ENCODE assay signal across 10 cellular contexts in genomic region chr12:3869860-3870259, GRCh38. TPM values are rescaled to one million over a fixed set of nuclear protein-coding genes. Genes with fewer than 3 reads are reported as not detected.
DNase-seq lines count a peak whose midpoint lies in the region; ATAC-seq and TF ChIP-seq lines count a peak whose summit lies in the region.
"Had no signal": no experiment of that assay in that cellular context is flagged by ENCODE, and none has a peak within 500 bp of the region (broad histone marks: within the 10 kb centered on the region; RNA-seq: fewer than 3 reads in every experiment).

No MANE protein-coding gene starts in this region.

- H3K27me3 ChIP-seq in BLaER1 treated with 17β-estradiol and CSF1 and Interleukin-3, amounts not matched to agents 10 nM and 100 nM, result no peaks in the 10 kb centered on the region
- H3K27me3 ChIP-seq in lower lobe of right lung (ENCODE audit: low read depth) (no peaks in the 10 kb centered on the region), sigmoid colon (no peaks in the 10 kb centered on the region)

- H3K27me3 Mint-ChIP-seq in IgD-negative memory B cell, result no peaks in the 10 kb centered on the region
- no peaks in the 10 kb centered on the region for H3K27me3 Mint-ChIP-seq in activated T-cell treated with anti-CD3 and anti-CD28 coated beads, Interleukin-2, amount 50 U/mL, for 72 hours (ENCODE audit: low read depth)

- no peak for TF ChIP-seq EP300 in sigmoid colon (IDR thresholded peaks at IDR 0.05)

- H3K36me3 Mint-ChIP-seq in IgD-negative memory B cell, result peaks cover 20% of the 10 kb centered on the region
- H3K36me3 Mint-ChIP-seq in activated T-cell treated with anti-CD3 and anti-CD28 coated beads, Interleukin-2, amount 50 U/mL, for 72 hours (ENCODE audit: insufficient read depth in 2 of 2), result peaks cover 13 to 28% of the 10 kb centered on the region in 2 donors

- intact Hi-C loops in lower lobe of right lung (cut with DNase I) (no loop called here), sigmoid colon (cut with DNase I) (loop anchor here (5.0 kb wide), 2 partner anchors 162 to 452 kb away; partner anchors contain the start of gene TIGAR)

- ATAC-seq in activated T-cell treated with anti-CD3 and anti-CD28 coated beads, Interleukin-2, amount 50 U/mL, for 72 hours (replicated peaks in 1 of 2), result peak in 1 of 2 donors; percentile 15
- ATAC-seq in lower lobe of right lung, result no peak
- no peak for ATAC-seq in HG02970 (IDR thresholded peaks at IDR 0.05; ENCODE audit: low FRiP score, unreplicated experiment)

- TF ChIP-seq CTCF in lower lobe of right lung (IDR thresholded peaks at IDR 0.05) (no peak), sigmoid colon (IDR thresholded peaks at IDR 0.05) (no peak)

- peaks cover 35 to 49% (median 46%) of the 10 kb centered on the region in 3 donors for H3K4me1 Mint-ChIP-seq in IgD-negative memory B cell
- H3K4me1 Mint-ChIP-seq in activated T-cell treated with anti-CD3 and anti-CD28 coated beads, Interleukin-2, amount 50 U/mL, for 72 hours (ENCODE audit: low read depth), result peaks cover 61% of the 10 kb centered on the region

- peak; percentile 14 to 17 for DNase-seq in activated T-cell treated with anti-CD3 and anti-CD28 coated beads, Interleukin-2, amount 50 U/mL, for 72 hours
- DNase-seq in lower lobe of right lung (no peak), ecto neural progenitor cell (ENCODE audit: low spot score) (no peak), SKM-1 (lab: John Stamatoyannopoulos, UW; ENCODE audit: unreplicated experiment) (no peak), sigmoid colon (no peak)
- DNase-seq: NCI-H82 had no signal

- H4K20me1 ChIP-seq in BLaER1 treated with 17β-estradiol and CSF1 and Interleukin-3, amounts not matched to agents 10 nM and 100 nM, result no peaks in the 10 kb centered on the region; a peak in 1 of 22 replicates

- H3K9me3 Mint-ChIP-seq in IgD-negative memory B cell, result peaks cover 0 to 12% (median 3%) of the 10 kb centered on the region in 3 donors
- peaks cover 6 to 10% of the 10 kb centered on the region in 2 donors for H3K9me3 Mint-ChIP-seq in activated T-cell treated with anti-CD3 and anti-CD28 coated beads, Interleukin-2, amount 50 U/mL, for 72 hours

- H3K4me3 Mint-ChIP-seq in IgD-negative memory B cell, result peak overlapping the region; percentile 82 to 97 (median 90)
- H3K4me3 Mint-ChIP-seq in activated T-cell treated with anti-CD3 and anti-CD28 coated beads, Interleukin-2, amount 50 U/mL, for 72 hours, result peak overlapping the region; percentile 96 to 98

- H3K9ac ChIP-seq in BLaER1 treated with 17β-estradiol and CSF1 and Interleukin-3, amounts not matched to agents 10 nM and 100 nM, result peak overlapping the region; percentile 9 to 79 (median 52); a peak in 19 of 22 replicates

- H3K27ac ChIP-seq in BLaER1 treated with 17β-estradiol and CSF1 and Interleukin-3, amounts not matched to agents 10 nM and 100 nM, result peak overlapping the region; percentile 2 to 63 (median 43); a peak in 15 of 22 replicates
- peak overlapping the region; percentile 34 for H3K27ac ChIP-seq in lower lobe of right lung
- peak overlapping the region in 1 of 4 donors; percentile 24 for H3K27ac ChIP-seq in sigmoid colon
- H3K27ac ChIP-seq: epithelial cell of prostate had no signal

- peak overlapping the region; percentile 5 to 46 (median 34); a peak in 12 of 20 replicates for H3K4me3 ChIP-seq in BLaER1 treated with 17β-estradiol and CSF1 and Interleukin-3, amounts not matched to agents 10 nM and 100 nM
- H3K4me3 ChIP-seq in lower lobe of right lung, result peak overlapping the region; percentile 31
- peak overlapping the region in 2 of 4 donors; percentile 2 to 14 for H3K4me3 ChIP-seq in sigmoid colon

- H3K36me3 ChIP-seq in BLaER1 treated with 17β-estradiol and CSF1 and Interleukin-3, amounts not matched to agents 10 nM and 100 nM, result peaks cover 0 to 34% (median 16%) of the 10 kb centered on the region in 11 experiments; a peak in 18 of 22 replicates
- no peaks in the 10 kb centered on the region for H3K36me3 ChIP-seq in lower lobe of right lung
- no peaks in the 10 kb centered on the region for H3K36me3 ChIP-seq in sigmoid colon

- H3K4me2 ChIP-seq in BLaER1 treated with 17β-estradiol and CSF1 and Interleukin-3, amounts not matched to agents 10 nM and 100 nM, result peak overlapping the region; percentile 69 to 92 (median 88)

- H3K9me3 ChIP-seq in BLaER1 treated with 17β-estradiol and CSF1 and Interleukin-3, amounts not matched to agents 10 nM and 100 nM (replicated peaks in 1 of 11), result peaks cover 19 to 42% (median 34%) of the 10 kb centered on the region in 11 experiments
- peaks cover 14% of the 10 kb centered on the region for H3K9me3 ChIP-seq in lower lobe of right lung
- no peaks in the 10 kb centered on the region for H3K9me3 ChIP-seq in sigmoid colon

- no peak for TF ChIP-seq POLR2A in sigmoid colon (IDR thresholded peaks at IDR 0.05)

- WGBS in sigmoid colon, 2 donors, result 30 to 33% methylated on average over 6 of the region's 6 CpGs

- peaks cover 30 to 39% (median 37%) of the 10 kb centered on the region in 10 experiments for H3K4me1 ChIP-seq in BLaER1 treated with 17β-estradiol and CSF1 and Interleukin-3, amounts not matched to agents 10 nM and 100 nM
- H3K4me1 ChIP-seq in lower lobe of right lung (peaks cover 24% of the 10 kb centered on the region), sigmoid colon (peaks cover 0 to 29% (median 19%) of the 10 kb centered on the region in 4 donors)

- H3K27ac Mint-ChIP-seq in IgD-negative memory B cell, result peak overlapping the region; percentile 69 to 88 (median 88)
- peak overlapping the region; percentile 97 for H3K27ac Mint-ChIP-seq in activated T-cell treated with anti-CD3 and anti-CD28 coated beads, Interleukin-2, amount 50 U/mL, for 72 hours

RNA-seq across cellular contexts. Expression of gene PARP11, which starts 3.3 kb away (rescaled TPM):
- polyA plus RNA-seq in IgD-negative memory B cell, result 8.3 TPM
- 10 to 100 TPM; 30.7 to 39.5 TPM for total RNA-seq in activated T-cell treated with anti-CD3 and anti-CD28 coated beads, Interleukin-2, amount 50 U/mL, for 72 hours
- 14.0 TPM for total RNA-seq in lower lobe of right lung
- total RNA-seq in sigmoid colon, result 10 to 100 TPM in 1 of 4 donors, 1 to 10 TPM in 3; 5.8 to 12.1 (median 8.8) TPM
- 1 to 10 TPM; 2.4 to 6.0 (median 2.8) TPM for polyA plus RNA-seq in sigmoid colon

Comparison
In these comparisons a context has a peak if more than half of its experiments do, and no peak if none do; other contexts are left out.
1. DNase-seq: peak in activated T-cell treated with anti-CD3 and anti-CD28 coated beads, Interleukin-2, amount 50 U/mL, for 72 hours (2 of 2); none in lower lobe of right lung (single experiment), ecto neural progenitor cell (single experiment), SKM-1 (single experiment) and sigmoid colon (single experiment).